30 cellular contexts compared by ENCODE assay signal in genomic region chr9:2874001-2874750, GRCh38. TPM values are rescaled to one million over a fixed set of nuclear protein-coding genes. Genes with fewer than 3 reads are reported as not detected.
DNase-seq lines count a peak whose midpoint lies in the region; ATAC-seq and TF ChIP-seq lines count a peak whose summit lies in the region.
"Had no signal": no experiment of that assay in that cellular context is flagged by ENCODE, and none has a peak within 500 bp of the region (broad histone marks: within the 10 kb centered on the region; RNA-seq: fewer than 3 reads in every experiment).

No MANE protein-coding gene starts in this region.

- H3K4me3 Mint-ChIP-seq in naive thymus-derived CD4-positive, alpha-beta T cell, result no peak overlapping the region
- H3K4me3 Mint-ChIP-seq: activated naive CD8-positive, alpha-beta T cell treated with anti-CD3 and anti-CD28 coated beads, Interleukin-2, amount 50 U/mL, for 24 hours; activated T-cell treated with anti-CD3 and anti-CD28 coated beads, Interleukin-2, amount 50 U/mL, for 72 hours; GM23338; naive B cell; stimulated activated naive B cell treated with anti-CD40 and anti-IgM and Interleukin-4, amounts not matched to agents 10 μg/mL and 1 μg/mL and 100 μg/mL, for 72 hours; T-helper 1 cell treated with Interleukin-12 subunit alpha and Interleukin-12 subunit beta and Interleukin-4 antibody, amounts not matched to agents 30 μg/mL and 1 μg/mL, for 36 hours had no signal

- ATAC-seq in SK-N-SH treated with all-trans-retinoic acid at 6 μM for 48 hours, result no peak
- no peak for ATAC-seq in naive thymus-derived CD4-positive, alpha-beta T cell
- ATAC-seq: activated naive CD8-positive, alpha-beta T cell treated with anti-CD3 and anti-CD28 coated beads, Interleukin-2, amount 50 U/mL, for 24 hours; activated T-cell treated with anti-CD3 and anti-CD28 coated beads, Interleukin-2, amount 50 U/mL, for 72 hours; GM23338; heart right ventricle; K562; PC-3; stimulated activated naive B cell treated with anti-CD40 and anti-IgM and Interleukin-4, amounts not matched to agents 10 μg/mL and 1 μg/mL and 100 μg/mL, for 72 hours had no signal

- no peaks in the 10 kb centered on the region for H3K9me2 ChIP-seq in GM23248 (ENCODE audit: insufficient read depth)

- WGBS in GM23248 (ENCODE audit: low coverage in 1 of 2, low lambda C conversion rate in 2 of 2, missing lambda C conversion rate in 2 of 2), 2 experiments, result 38 to 46% methylated on average over 7 of the region's 7 CpGs

- no peaks in the 10 kb centered on the region for H3K36me3 Mint-ChIP-seq in naive thymus-derived CD4-positive, alpha-beta T cell
- H3K36me3 Mint-ChIP-seq: naive B cell; stimulated activated naive B cell treated with anti-CD40 and anti-IgM and Interleukin-4, amounts not matched to agents 10 μg/mL and 1 μg/mL and 100 μg/mL, for 72 hours had no signal

- no peaks in the 10 kb centered on the region for H3K9me3 Mint-ChIP-seq in naive thymus-derived CD4-positive, alpha-beta T cell
- H3K9me3 Mint-ChIP-seq: activated naive CD8-positive, alpha-beta T cell treated with anti-CD3 and anti-CD28 coated beads, Interleukin-2, amount 50 U/mL, for 24 hours; activated T-cell treated with anti-CD3 and anti-CD28 coated beads, Interleukin-2, amount 50 U/mL, for 72 hours; GM23338; stimulated activated naive B cell treated with anti-CD40 and anti-IgM and Interleukin-4, amounts not matched to agents 10 μg/mL and 1 μg/mL and 100 μg/mL, for 72 hours; T-helper 1 cell treated with Interleukin-12 subunit alpha and Interleukin-12 subunit beta and Interleukin-4 antibody, amounts not matched to agents 30 μg/mL and 1 μg/mL, for 36 hours had no signal

- H3K79me2 ChIP-seq in GM23248 (ENCODE audit: insufficient read depth), result no peaks in the 10 kb centered on the region

- H2AFZ ChIP-seq in GM23248, result no peak overlapping the region
- H2AFZ ChIP-seq: GM23338 had no signal

- no peak overlapping the region for H3K4me3 ChIP-seq in GM23248
- no peak overlapping the region for H3K4me3 ChIP-seq in astrocyte of the spinal cord (ENCODE audit: low read depth, low read length)
- no peak overlapping the region for H3K4me3 ChIP-seq in fibroblast of pulmonary artery (replicated peaks; ENCODE audit: low read depth, low read length)
- no peak overlapping the region for H3K4me3 ChIP-seq in retinal pigment epithelial cell (ENCODE audit: low read length)
- no peak overlapping the region for H3K4me3 ChIP-seq in naive thymus-derived CD4-positive, alpha-beta T cell (ENCODE audit: low read length)
- H3K4me3 ChIP-seq: GM23338, heart right ventricle, K562, SK-N-MC, upper lobe of left lung had no signal

- H3K27ac ChIP-seq in GM23248, result no peak overlapping the region
- H3K27ac ChIP-seq in naive thymus-derived CD4-positive, alpha-beta T cell (ENCODE audit: low read depth, low read length), result no peak overlapping the region
- H3K27ac ChIP-seq: C4-2B, epithelial cell of prostate, heart right ventricle, neutrophil, SK-N-MC, upper lobe of left lung had no signal

- peaks cover 64% of the 10 kb centered on the region for H3K27me3 ChIP-seq in GM23248 (replicated peaks; ENCODE audit: insufficient read depth)
- no peaks in the 10 kb centered on the region for H3K27me3 ChIP-seq in naive thymus-derived CD4-positive, alpha-beta T cell (ENCODE audit: control insufficient read depth in 2 of 2, insufficient read depth in 2 of 2, low read length in 2 of 2)
- H3K27me3 ChIP-seq: upper lobe of left lung had no signal

- no peaks in the 10 kb centered on the region for H3K4me1 ChIP-seq in GM23248 (ENCODE audit: insufficient read depth)
- H3K4me1 ChIP-seq in naive thymus-derived CD4-positive, alpha-beta T cell (ENCODE audit: control insufficient read depth in 2 of 2, insufficient read depth in 2 of 2, low read length in 2 of 2), result peaks cover 0 to 5% of the 10 kb centered on the region in 2 donors
- H3K4me1 ChIP-seq: heart right ventricle, upper lobe of left lung had no signal

- H3K27ac Mint-ChIP-seq in naive thymus-derived CD4-positive, alpha-beta T cell, result peak overlapping the region in 2 of 9 donors; percentile 16 to 54
- H3K27ac Mint-ChIP-seq: activated naive CD8-positive, alpha-beta T cell treated with anti-CD3 and anti-CD28 coated beads, Interleukin-2, amount 50 U/mL, for 24 hours; activated T-cell treated with anti-CD3 and anti-CD28 coated beads, Interleukin-2, amount 50 U/mL, for 72 hours; GM23338; naive B cell; stimulated activated naive B cell treated with anti-CD40 and anti-IgM and Interleukin-4, amounts not matched to agents 10 μg/mL and 1 μg/mL and 100 μg/mL, for 72 hours; T-helper 1 cell treated with Interleukin-12 subunit alpha and Interleukin-12 subunit beta and Interleukin-4 antibody, amounts not matched to agents 30 μg/mL and 1 μg/mL, for 36 hours had no signal

- H3K9ac ChIP-seq in GM23248, result no peak overlapping the region

- no peak overlapping the region for H3K4me2 ChIP-seq in GM23248 (ENCODE audit: unreplicated experiment)
- H3K4me2 ChIP-seq: GM23338 had no signal

- POLR2A ChIA-PET in naive thymus-derived CD4-positive, alpha-beta T cell (lab: Charles Lee), result interaction anchor here (0.8 kb wide), 1 partner anchor 351 kb away, joined by 3 read pairs; no protein-coding TSS in a partner anchor

- intact Hi-C loops in naive thymus-derived CD4-positive, alpha-beta T cell (cut with micrococcal nuclease), result loop anchor here in 1 of 2 donors (5.0 kb wide), 1 partner anchor 1493 kb away; no protein-coding TSS in a partner anchor

- H3K9me3 ChIP-seq in GM23248 (ENCODE audit: low read depth), result no peaks in the 10 kb centered on the region
- H3K9me3 ChIP-seq in naive thymus-derived CD4-positive, alpha-beta T cell (ENCODE audit: control insufficient read depth in 2 of 3, low read length in 3 of 3), result no peaks in the 10 kb centered on the region
- H3K9me3 ChIP-seq: heart right ventricle, neutrophil, upper lobe of left lung had no signal

- CTCF ChIA-PET in naive thymus-derived CD4-positive, alpha-beta T cell (lab: Charles Lee), result no interaction called here

- TF ChIP-seq CTCF in astrocyte of the spinal cord (IDR thresholded peaks at IDR 0.05; ENCODE audit: low read depth, low read length) (no peak), fibroblast of pulmonary artery (IDR thresholded peaks at IDR 0.05; ENCODE audit: low read length, missing control alignments) (no peak), retinal pigment epithelial cell (conservative IDR thresholded peaks at IDR 0.05; ENCODE audit: low read depth, low read length) (no peak)

- H4K20me1 ChIP-seq in GM23248 (ENCODE audit: insufficient read depth), result no peaks in the 10 kb centered on the region

- peaks cover 0 to 17% (median 6%) of the 10 kb centered on the region in 5 donors for H3K27me3 Mint-ChIP-seq in naive thymus-derived CD4-positive, alpha-beta T cell

- peaks cover 0 to 45% (median 23%) of the 10 kb centered on the region in 7 donors for H3K4me1 Mint-ChIP-seq in naive thymus-derived CD4-positive, alpha-beta T cell
- H3K4me1 Mint-ChIP-seq: activated naive CD8-positive, alpha-beta T cell treated with anti-CD3 and anti-CD28 coated beads, Interleukin-2, amount 50 U/mL, for 24 hours; naive B cell; stimulated activated naive B cell treated with anti-CD40 and anti-IgM and Interleukin-4, amounts not matched to agents 10 μg/mL and 1 μg/mL and 100 μg/mL, for 72 hours had no signal

- in situ Hi-C loops in GM23248 (cut with MboI), result loop anchor here (25.0 kb wide), 2 partner anchors 838 to 1763 kb away; no protein-coding TSS in a partner anchor
- in situ Hi-C loops in astrocyte of the spinal cord (cut with HindIII; ENCODE audit: low sequenced_read_pairs), result no loop called here

- H3K36me3 ChIP-seq in GM23248 (ENCODE audit: low read depth), result no peaks in the 10 kb centered on the region
- H3K36me3 ChIP-seq in naive thymus-derived CD4-positive, alpha-beta T cell (ENCODE audit: control insufficient read depth in 2 of 3, insufficient read depth in 3 of 3, low read length in 3 of 3), result no peaks in the 10 kb centered on the region
- H3K36me3 ChIP-seq: heart right ventricle, neutrophil, upper lobe of left lung had no signal

- DNase-seq in GM23248, result peak; percentile 12
- DNase-seq in astrocyte of the spinal cord (ENCODE audit: low read depth, low spot score), result peak; percentile 22
- peak; percentile 74 for DNase-seq in fibroblast of pulmonary artery (ENCODE audit: low read depth)
- DNase-seq in retinal pigment epithelial cell (ENCODE audit: low read depth), result peak; percentile 2
- no peak for DNase-seq in NCI-H187 (lab: John Stamatoyannopoulos, UW)
- no peak for DNase-seq in NCI-H748 treated with DMSO at 0.1 percent for 48 hours (lab: John Stamatoyannopoulos, UW)
- DNase-seq in naive thymus-derived CD4-positive, alpha-beta T cell, result no peak
- DNase-seq: activated CD4-positive, alpha-beta T cell treated with anti-CD3 and anti-CD28 coated beads, Interleukin-2, amount 50 U/mL, for 48 hours; activated naive CD8-positive, alpha-beta T cell treated with anti-CD3 and anti-CD28 coated beads, Interleukin-2, amount 50 U/mL, for 24 hours; activated T-cell treated with anti-CD3 and anti-CD28 coated beads, Interleukin-2, amount 50 U/mL, for 72 hours; COR-L47; foreskin melanocyte; heart right ventricle; kidney; midbrain; naive B cell; NCI-H1092; NCI-H187 treated with DMSO at 0.1 percent for 48 hours; NCI-H524; PC-3; stimulated activated naive B cell treated with anti-CD40 and anti-IgM and Interleukin-4, amounts not matched to agents 10 μg/mL and 1 μg/mL and 100 μg/mL, for 72 hours; upper lobe of left lung had no signal

- H3F3A ChIP-seq in GM23248 (ENCODE audit: insufficient read depth), result no peaks in the 10 kb centered on the region

TF ChIP-seq in SK-N-SH treated with all-trans-retinoic acid at 6 μM for 48 hours, 23 proteins besides CTCF, POLR2A, EP300 and RAD21 (continues in another document):
- TF ChIP-seq BACH2 (CRISPR knock-in tag; IDR thresholded peaks at IDR 0.05; ENCODE audit: borderline replicate concordance), result no peak

RNA-seq across cellular contexts. Expression of gene PUM3, which starts 30.3 kb away (rescaled TPM):
- total RNA-seq in GM23248 (2014; rRNA removed; shearing (Covaris generic)), result 28.2 and 37.1 TPM in 2 replicates
- 32.0 and 34.3 TPM in 2 replicates for polyA plus RNA-seq in GM23248 (2016; fragmentation: Nextera tagmentation; extraction: Ambion mirVana)
- total RNA-seq in naive thymus-derived CD4-positive, alpha-beta T cell, result 10 to 100 TPM; 33.6 to 68.3 (median 36.5) TPM
- polyA plus RNA-seq in naive thymus-derived CD4-positive, alpha-beta T cell, result 10 to 100 TPM; 16.5 to 24.8 TPM

Comparison
In these comparisons a context has a peak if more than half of its experiments do, and no peak if none do; other contexts are left out.
1. DNase-seq: peak in GM23248 (single experiment), astrocyte of the spinal cord (single experiment), fibroblast of pulmonary artery (single experiment) and retinal pigment epithelial cell (single experiment); none in NCI-H187 (0 of 2), NCI-H748 treated with DMSO at 0.1 percent for 48 hours (single experiment) and naive thymus-derived CD4-positive, alpha-beta T cell (0 of 9).